2 cellular contexts compared by ENCODE assay signal in the genomic region with DNA sequence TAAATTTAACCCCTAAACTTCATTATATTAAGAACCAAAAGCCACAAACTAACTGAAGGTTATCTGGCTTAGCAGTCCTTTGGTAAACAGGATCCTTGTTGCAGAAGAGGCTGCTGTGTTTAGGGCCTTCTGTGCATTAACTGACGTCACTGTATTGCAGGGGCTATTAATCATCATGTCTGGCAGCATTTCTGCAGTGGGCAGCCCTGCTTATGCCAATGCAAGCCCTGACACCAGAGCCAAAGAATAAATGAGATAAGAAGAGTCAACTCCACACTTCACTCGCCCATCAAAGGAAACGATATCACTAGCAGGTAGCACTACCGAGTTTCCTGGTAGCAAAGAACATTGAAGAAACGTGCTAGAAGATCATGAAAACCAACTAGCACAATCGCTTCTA.
A peak's percentile ranks its signal among the peaks of the same experiment; 100 is the strongest.
TF ChIP-seq lines count a peak whose summit lies in the region.

No MANE protein-coding gene starts in this region.

TF ChIP-seq in SK-N-SH, 30 proteins besides CTCF, POLR2A, EP300 and RAD21 (continued from another document):
- TF ChIP-seq, protein P1, sequence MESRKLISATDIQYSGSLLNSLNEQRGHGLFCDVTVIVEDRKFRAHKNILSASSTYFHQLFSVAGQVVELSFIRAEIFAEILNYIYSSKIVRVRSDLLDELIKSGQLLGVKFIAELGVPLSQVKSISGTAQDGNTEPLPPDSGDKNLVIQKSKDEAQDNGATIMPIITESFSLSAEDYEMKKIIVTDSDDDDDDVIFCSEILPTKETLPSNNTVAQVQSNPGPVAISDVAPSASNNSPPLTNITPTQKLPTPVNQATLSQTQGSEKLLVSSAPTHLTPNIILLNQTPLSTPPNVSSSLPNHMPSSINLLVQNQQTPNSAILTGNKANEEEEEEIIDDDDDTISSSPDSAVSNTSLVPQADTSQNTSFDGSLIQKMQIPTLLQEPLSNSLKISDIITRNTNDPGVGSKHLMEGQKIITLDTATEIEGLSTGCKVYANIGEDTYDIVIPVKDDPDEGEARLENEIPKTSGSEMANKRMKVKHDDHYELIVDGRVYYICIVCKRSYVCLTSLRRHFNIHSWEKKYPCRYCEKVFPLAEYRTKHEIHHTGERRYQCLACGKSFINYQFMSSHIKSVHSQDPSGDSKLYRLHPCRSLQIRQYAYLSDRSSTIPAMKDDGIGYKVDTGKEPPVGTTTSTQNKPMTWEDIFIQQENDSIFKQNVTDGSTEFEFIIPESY (IDR thresholded peaks at IDR 0.05; ENCODE audit: borderline replicate concordance, low read depth) = no peak
- TF ChIP-seq JUND (IDR thresholded peaks at IDR 0.05) (no peak), MXI1 (IDR thresholded peaks at IDR 0.05; ENCODE audit: low read depth, low read length) (no peak), RFX5 (IDR thresholded peaks at IDR 0.05; ENCODE audit: low read length) (no peak), TCF12 (IDR thresholded peaks at IDR 0.05) (no peak)
- TF ChIP-seq, protein P2, sequence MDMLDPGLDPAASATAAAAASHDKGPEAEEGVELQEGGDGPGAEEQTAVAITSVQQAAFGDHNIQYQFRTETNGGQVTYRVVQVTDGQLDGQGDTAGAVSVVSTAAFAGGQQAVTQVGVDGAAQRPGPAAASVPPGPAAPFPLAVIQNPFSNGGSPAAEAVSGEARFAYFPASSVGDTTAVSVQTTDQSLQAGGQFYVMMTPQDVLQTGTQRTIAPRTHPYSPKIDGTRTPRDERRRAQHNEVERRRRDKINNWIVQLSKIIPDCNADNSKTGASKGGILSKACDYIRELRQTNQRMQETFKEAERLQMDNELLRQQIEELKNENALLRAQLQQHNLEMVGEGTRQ (IDR thresholded peaks at IDR 0.05; ENCODE audit: borderline replicate concordance, low read depth, low read length) = no peak
- TF ChIP-seq, protein P3, sequence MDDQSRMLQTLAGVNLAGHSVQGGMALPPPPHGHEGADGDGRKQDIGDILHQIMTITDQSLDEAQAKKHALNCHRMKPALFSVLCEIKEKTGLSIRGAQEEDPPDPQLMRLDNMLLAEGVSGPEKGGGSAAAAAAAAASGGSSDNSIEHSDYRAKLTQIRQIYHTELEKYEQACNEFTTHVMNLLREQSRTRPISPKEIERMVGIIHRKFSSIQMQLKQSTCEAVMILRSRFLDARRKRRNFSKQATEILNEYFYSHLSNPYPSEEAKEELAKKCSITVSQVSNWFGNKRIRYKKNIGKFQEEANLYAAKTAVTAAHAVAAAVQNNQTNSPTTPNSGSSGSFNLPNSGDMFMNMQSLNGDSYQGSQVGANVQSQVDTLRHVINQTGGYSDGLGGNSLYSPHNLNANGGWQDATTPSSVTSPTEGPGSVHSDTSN (IDR thresholded peaks at IDR 0.05) = peak; percentile 44

TF ChIP-seq in SK-N-SH treated with all-trans-retinoic acid at 6 μM for 48 hours, 23 proteins besides CTCF, POLR2A, EP300 and RAD21:
- TF ChIP-seq, protein P4, sequence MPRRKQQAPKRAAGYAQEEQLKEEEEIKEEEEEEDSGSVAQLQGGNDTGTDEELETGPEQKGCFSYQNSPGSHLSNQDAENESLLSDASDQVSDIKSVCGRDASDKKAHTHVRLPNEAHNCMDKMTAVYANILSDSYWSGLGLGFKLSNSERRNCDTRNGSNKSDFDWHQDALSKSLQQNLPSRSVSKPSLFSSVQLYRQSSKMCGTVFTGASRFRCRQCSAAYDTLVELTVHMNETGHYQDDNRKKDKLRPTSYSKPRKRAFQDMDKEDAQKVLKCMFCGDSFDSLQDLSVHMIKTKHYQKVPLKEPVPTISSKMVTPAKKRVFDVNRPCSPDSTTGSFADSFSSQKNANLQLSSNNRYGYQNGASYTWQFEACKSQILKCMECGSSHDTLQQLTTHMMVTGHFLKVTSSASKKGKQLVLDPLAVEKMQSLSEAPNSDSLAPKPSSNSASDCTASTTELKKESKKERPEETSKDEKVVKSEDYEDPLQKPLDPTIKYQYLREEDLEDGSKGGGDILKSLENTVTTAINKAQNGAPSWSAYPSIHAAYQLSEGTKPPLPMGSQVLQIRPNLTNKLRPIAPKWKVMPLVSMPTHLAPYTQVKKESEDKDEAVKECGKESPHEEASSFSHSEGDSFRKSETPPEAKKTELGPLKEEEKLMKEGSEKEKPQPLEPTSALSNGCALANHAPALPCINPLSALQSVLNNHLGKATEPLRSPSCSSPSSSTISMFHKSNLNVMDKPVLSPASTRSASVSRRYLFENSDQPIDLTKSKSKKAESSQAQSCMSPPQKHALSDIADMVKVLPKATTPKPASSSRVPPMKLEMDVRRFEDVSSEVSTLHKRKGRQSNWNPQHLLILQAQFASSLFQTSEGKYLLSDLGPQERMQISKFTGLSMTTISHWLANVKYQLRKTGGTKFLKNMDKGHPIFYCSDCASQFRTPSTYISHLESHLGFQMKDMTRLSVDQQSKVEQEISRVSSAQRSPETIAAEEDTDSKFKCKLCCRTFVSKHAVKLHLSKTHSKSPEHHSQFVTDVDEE (CRISPR knock-in tag; IDR thresholded peaks at IDR 0.05) = no peak
